8 cellular contexts compared by ENCODE assay signal in the genomic region with DNA sequence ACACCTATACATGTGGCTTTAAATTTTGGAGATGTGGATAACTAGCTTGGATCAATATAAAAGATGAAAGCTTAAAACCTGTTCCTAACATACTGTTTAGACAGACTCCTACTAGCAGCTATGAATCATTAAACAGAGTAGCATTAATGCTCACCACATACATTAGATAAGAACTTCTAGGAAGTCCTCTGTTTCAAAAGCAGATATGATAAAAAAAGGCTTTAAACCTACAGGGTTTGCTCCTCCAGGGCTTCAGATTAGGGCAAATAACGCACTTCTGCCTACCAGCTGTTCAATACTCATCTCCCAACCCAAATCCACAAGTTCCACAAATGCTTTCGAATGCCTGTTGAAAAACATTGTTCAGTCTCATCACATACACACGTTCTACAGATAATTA. TPM values are rescaled to one million over a fixed set of nuclear protein-coding genes. Genes with fewer than 3 reads are reported as not detected.
DNase-seq lines count a peak whose midpoint lies in the region; ATAC-seq and TF ChIP-seq lines count a peak whose summit lies in the region.

No MANE protein-coding gene starts in this region.

- peaks cover 18% of the 10 kb centered on the region for H3K4me1 Mint-ChIP-seq in endodermal cell

- DNase-seq in OCI-M1 (lab: John Stamatoyannopoulos, UW) = peak; percentile 77
- DNase-seq in endodermal cell = no peak
- DNase-seq in neuronal stem cell (ENCODE audit: low spot score) = no peak
- DNase-seq in NCI-H2171 (lab: John Stamatoyannopoulos, UW) = no peak
- no peak for DNase-seq in adrenal gland
- DNase-seq in nucleus accumbens (lab: John Stamatoyannopoulos, UW) = no peak

- H3K4me1 ChIP-seq in endodermal cell (ENCODE audit: control insufficient read depth, insufficient read depth, low read length) (peaks cover 3% of the 10 kb centered on the region), neuronal stem cell (ENCODE audit: control insufficient read depth in 2 of 2, insufficient read depth in 1 of 2, low read depth in 1 of 2, low read length in 2 of 2) (peaks cover 3 to 11% of the 10 kb centered on the region in 2 donors), adrenal gland (replicated peaks in 1 of 2) (peaks cover 14 to 49% of the 10 kb centered on the region in 2 donors)

- H3K36me3 Mint-ChIP-seq in endodermal cell (ENCODE audit: low read depth) = no peaks in the 10 kb centered on the region

- no peak overlapping the region for H2BK15ac ChIP-seq in neuronal stem cell (ENCODE audit: low read length)

- H4K91ac ChIP-seq in neuronal stem cell (ENCODE audit: low read depth, low read length, poor library complexity) = no peak overlapping the region

- peaks cover 7% of the 10 kb centered on the region for H3K9me3 ChIP-seq in endodermal cell (ENCODE audit: control insufficient read depth, low read length)
- no peaks in the 10 kb centered on the region for H3K9me3 ChIP-seq in neuronal stem cell (replicated peaks in 1 of 2; ENCODE audit: control insufficient read depth in 2 of 2, insufficient read depth in 1 of 2, low read depth in 1 of 2, low read length in 2 of 2)
- H3K9me3 ChIP-seq in adrenal gland (replicated peaks in 1 of 3) = no peaks in the 10 kb centered on the region

- H3K4ac ChIP-seq in neuronal stem cell (ENCODE audit: low read length) = no peak overlapping the region

- no peak overlapping the region for H2BK12ac ChIP-seq in neuronal stem cell (ENCODE audit: low read length)

- peak overlapping the region; percentile 76 for H3K4me3 Mint-ChIP-seq in endodermal cell

- no peak overlapping the region for H2AK5ac ChIP-seq in neuronal stem cell (ENCODE audit: low read depth, low read length)

- H3K14ac ChIP-seq in neuronal stem cell (ENCODE audit: low read length) = no peak overlapping the region

- peak overlapping the region; percentile 62 for H3K9ac ChIP-seq in endodermal cell (ENCODE audit: extremely low read depth, low read length, poor library complexity, severe bottlenecking)
- H3K9ac ChIP-seq in neuronal stem cell (ENCODE audit: low read depth, low read length, poor library complexity) = no peak overlapping the region

- H3K36me3 ChIP-seq in endodermal cell (ENCODE audit: control insufficient read depth, insufficient read depth, low read length) (no peaks in the 10 kb centered on the region), neuronal stem cell (replicated peaks in 1 of 2; ENCODE audit: control insufficient read depth in 2 of 2, insufficient read depth in 2 of 2, low read length in 2 of 2) (no peaks in the 10 kb centered on the region), adrenal gland (replicated peaks in 1 of 2) (no peaks in the 10 kb centered on the region)

- no peak overlapping the region for H2BK120ac ChIP-seq in neuronal stem cell (ENCODE audit: low read depth, low read length)

- H3K27ac Mint-ChIP-seq in endodermal cell = no peak overlapping the region

- H3K9me3 Mint-ChIP-seq in endodermal cell = no peaks in the 10 kb centered on the region

- H3K4me2 ChIP-seq in neuronal stem cell (ENCODE audit: insufficient read depth, low read length, poor library complexity, severe bottlenecking) = peak overlapping the region; percentile 56

- TF ChIP-seq POLR2A in adrenal gland (IDR thresholded peaks at IDR 0.05) = no peak

- WGBS in endodermal cell (ENCODE audit: insufficient coverage in 1 of 2, insufficient read length in 1 of 2), 2 experiments = 7 to 19% methylated on average over 3 of the region's 3 CpGs
- WGBS in neuronal stem cell (ENCODE audit: extremely low coverage in 2 of 2, insufficient read length in 2 of 2, insufficient replicate concordance in 1 of 2), 2 donors = no CpG with 5 or more reads among the region's 3 CpGs
- WGBS in adrenal gland, 4 donors = 6 to 11% (median 8%) methylated on average over 3 of the region's 3 CpGs

- no peak overlapping the region for H4K8ac ChIP-seq in neuronal stem cell (ENCODE audit: low read depth, low read length)

- H3K27me3 ChIP-seq in endodermal cell (ENCODE audit: control insufficient read depth, insufficient read depth, low read length, poor library complexity, severe bottlenecking) = peaks cover 13% of the 10 kb centered on the region
- H3K27me3 ChIP-seq in neuronal stem cell (ENCODE audit: control insufficient read depth in 3 of 3, insufficient read depth in 3 of 3, low read depth in 1 of 3, low read length in 3 of 3) = no peaks in the 10 kb centered on the region
- H3K27me3 ChIP-seq in adrenal gland = no peaks in the 10 kb centered on the region

- intact Hi-C loops in adrenal gland (cut with DNase I) = loop anchor here in 1 of 2 donors (5.0 kb wide), 1 partner anchor 174 kb away; no protein-coding TSS in a partner anchor

- no peak overlapping the region for H3K18ac ChIP-seq in neuronal stem cell (ENCODE audit: low read length)

- peaks cover 9% of the 10 kb centered on the region for H3K79me1 ChIP-seq in neuronal stem cell (ENCODE audit: low read depth, low read length)

- no peak overlapping the region for H3K23ac ChIP-seq in neuronal stem cell (ENCODE audit: low read depth, low read length, poor library complexity)

- no peak overlapping the region for H2AFZ ChIP-seq in neuronal stem cell (ENCODE audit: low read length)

- TF ChIP-seq CTCF in GM12875 (IDR thresholded peaks at IDR 0.05; ENCODE audit: borderline replicate concordance, insufficient read depth, low read depth, low read length) (no peak), endodermal cell (conservative IDR thresholded peaks at IDR 0.05) (no peak), adrenal gland (IDR thresholded peaks at IDR 0.05) (no peak)

- H3K27ac ChIP-seq in endodermal cell (ENCODE audit: low read depth, low read length) = no peak overlapping the region
- H3K27ac ChIP-seq in neuronal stem cell (replicated peaks; ENCODE audit: low read length) = no peak overlapping the region
- H3K27ac ChIP-seq in adrenal gland = no peak overlapping the region

- ATAC-seq in HG02870 (IDR thresholded peaks at IDR 0.05; ENCODE audit: unreplicated experiment) = no peak

- H3K27me3 Mint-ChIP-seq in endodermal cell (ENCODE audit: insufficient read depth) = peaks cover 24% of the 10 kb centered on the region

- no peak overlapping the region for H2BK5ac ChIP-seq in neuronal stem cell (ENCODE audit: low read length)

- H3K4me3 ChIP-seq in GM12875 (ENCODE audit: low read depth, low read length) (peak overlapping the region; percentile 11), endodermal cell (ENCODE audit: low read length) (peak overlapping the region; percentile 94), neuronal stem cell (ENCODE audit: low read length in 2 of 2) (peak overlapping the region; percentile 71 to 95), adrenal gland (peak overlapping the region in 2 of 4 donors; percentile 77 to 100)

RNA-seq across cellular contexts. Expression of a gene that starts 1.5 kb away (rescaled TPM):
- total RNA-seq in endodermal cell (10 to 100 TPM; 33.0 to 34.1 TPM), adrenal gland (10 to 100 TPM; 19.1 to 29.3 (median 25.5) TPM)
- 57.1 TPM for polyA plus RNA-seq in endodermal cell (2013, experiment 1 of 2)
- 56.3 TPM for polyA plus RNA-seq in endodermal cell (2013, experiment 2 of 2)
- 50.5 TPM for polyA plus RNA-seq in neuronal stem cell (2013, experiment 1 of 2)
- 50.6 TPM for polyA plus RNA-seq in neuronal stem cell (2013, experiment 2 of 2)
- polyA plus RNA-seq in adrenal gland = 10 to 100 TPM; 26.4 to 32.0 (median 28.8) TPM

RNA-seq across cellular contexts. Expression of a gene that starts 42.0 kb away (rescaled TPM):
- total RNA-seq in endodermal cell (10 to 100 TPM; 24.7 to 45.8 TPM), adrenal gland (10 to 100 TPM in 1 of 8 donors, 1 to 10 TPM in 7; 4.8 to 11.1 (median 7.6) TPM)
- 94.9 TPM for polyA plus RNA-seq in endodermal cell (2013, experiment 1 of 2)
- polyA plus RNA-seq in endodermal cell (2013, experiment 2 of 2) = 90.8 TPM
- 201 TPM for polyA plus RNA-seq in neuronal stem cell (2013, experiment 1 of 2)
- polyA plus RNA-seq in neuronal stem cell (2013, experiment 2 of 2) = 211 TPM
- 10 to 100 TPM; 10.7 to 14.7 (median 11.6) TPM for polyA plus RNA-seq in adrenal gland
